Comparison of ENCODE assay signal across 8 cellular contexts in the genomic region with DNA sequence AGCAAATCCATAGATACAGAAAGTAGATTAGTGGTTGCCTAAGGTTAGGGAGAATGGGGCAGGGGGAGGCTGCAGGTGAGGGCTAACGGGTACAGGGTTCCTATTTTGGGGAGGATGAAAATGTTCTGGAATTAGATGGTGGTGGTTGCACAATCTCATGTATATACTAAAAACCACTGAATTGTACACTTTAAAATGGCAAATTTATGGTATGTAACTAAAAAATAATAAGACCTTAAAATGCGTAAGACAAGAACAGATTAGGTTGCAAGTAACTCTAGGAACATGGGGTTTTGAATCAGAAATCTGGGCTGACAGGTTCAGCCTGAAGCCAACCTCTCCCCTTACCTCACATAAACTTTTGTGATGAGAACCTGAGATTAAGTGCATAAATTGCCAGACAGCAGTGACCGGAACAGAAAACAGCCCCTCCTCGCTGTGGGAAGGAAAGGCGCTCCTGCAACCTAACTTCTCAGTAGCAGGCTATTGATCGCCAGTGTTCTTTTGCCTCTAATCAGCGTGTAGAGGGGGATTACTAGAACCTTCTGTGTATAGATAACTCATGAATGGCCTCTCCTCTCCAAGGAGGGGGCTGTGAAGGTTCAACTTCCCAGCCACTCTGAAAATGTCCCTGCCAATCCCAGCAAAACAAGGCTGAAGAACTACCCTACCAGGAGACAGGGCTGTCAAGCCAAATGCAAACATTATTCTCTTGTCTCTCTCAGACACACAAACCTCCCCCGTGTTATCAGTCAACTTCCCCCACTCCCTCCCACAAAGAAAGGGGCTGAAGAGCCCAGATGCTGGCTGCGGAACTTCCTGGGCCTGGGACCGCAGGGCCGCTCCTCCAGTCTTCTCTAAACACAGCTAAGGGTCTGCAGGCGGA. TPM values are rescaled to one million over a fixed set of nuclear protein-coding genes. Genes with fewer than 3 reads are reported as not detected.
DNase-seq lines count a peak whose midpoint lies in the region; ATAC-seq and TF ChIP-seq lines count a peak whose summit lies in the region.

No MANE protein-coding gene starts in this region.

- H3K4me3 ChIP-seq in GM08714 (ENCODE audit: low read length) (peak overlapping the region; percentile 73; the same call in 1 of the 2 replicates), esophagus (ENCODE audit: low read depth in 1 of 2, low read length in 2 of 2) (peak overlapping the region in 1 of 2 donors; percentile 75), sigmoid colon (peak overlapping the region; percentile 63 to 84 (median 78))

- TF ChIP-seq POLR2A in sigmoid colon (IDR thresholded peaks at IDR 0.05): no peak

- H3K9me3 ChIP-seq in esophagus (ENCODE audit: control insufficient read depth in 2 of 2, insufficient read depth in 1 of 2, low read depth in 1 of 2, low read length in 1 of 2) (no peaks in the 10 kb centered on the region), sigmoid colon (no peaks in the 10 kb centered on the region)

- no peaks in the 10 kb centered on the region for H3K36me3 ChIP-seq in esophagus (ENCODE audit: control insufficient read depth in 2 of 2, insufficient read depth in 2 of 2, low read length in 1 of 2)
- H3K36me3 ChIP-seq in sigmoid colon: no peaks in the 10 kb centered on the region

- peak; percentile 17 for DNase-seq in SK-N-DZ (ENCODE audit: low spot score)
- DNase-seq in sigmoid colon: no peak
- no peak for DNase-seq in NCI-H2196 treated with DMSO at 0.1 percent for 48 hours (lab: John Stamatoyannopoulos, UW; ENCODE audit: unreplicated experiment)
- no peak for DNase-seq in mesenteric fat pad (ENCODE audit: low spot score)

- TF ChIP-seq CTCF in sigmoid colon (IDR thresholded peaks at IDR 0.05): no peak

- no peak for ATAC-seq in HG02571 (IDR thresholded peaks at IDR 0.05; ENCODE audit: unreplicated experiment)
- ATAC-seq in GM19351 (IDR thresholded peaks at IDR 0.05; ENCODE audit: unreplicated experiment): no peak

- no peaks in the 10 kb centered on the region for H3K27me3 ChIP-seq in esophagus (ENCODE audit: control insufficient read depth in 1 of 2, insufficient read depth in 2 of 2, low read length in 2 of 2)
- no peaks in the 10 kb centered on the region for H3K27me3 ChIP-seq in sigmoid colon

- H3K4me1 ChIP-seq in esophagus (ENCODE audit: control insufficient read depth in 2 of 2, insufficient read depth in 2 of 2, low read length in 1 of 2) (peaks cover 0 to 15% of the 10 kb centered on the region in 2 donors), sigmoid colon (peaks cover 0 to 74% (median 65%) of the 10 kb centered on the region in 4 donors)

- TF ChIP-seq EP300 in sigmoid colon (IDR thresholded peaks at IDR 0.05): no peak

- WGBS in esophagus, 2 donors: 66 to 72% methylated on average over 12 of the region's 12 CpGs
- 79% methylated on average over 12 of the region's 12 CpGs for WGBS in sigmoid colon, 2 donors

- intact Hi-C loops in sigmoid colon (cut with DNase I): loop anchor here (2.0 to 10.0 kb wide), 4 partner anchors 97 to 293 kb away; a partner anchor contains a TSS

- H3K27ac ChIP-seq in esophagus (ENCODE audit: low read depth in 2 of 2, low read length in 1 of 2) (peak overlapping the region; percentile 91 to 94), sigmoid colon (peak overlapping the region; percentile 91 to 99 (median 96))

RNA-seq across cellular contexts. Expression of a gene that starts 1.9 kb away (rescaled TPM):
- 3.6 and 3.7 TPM in 2 replicates for polyA plus RNA-seq in SK-N-DZ (2014; cell fraction: cytosol; rRNA removed)
- polyA plus RNA-seq in SK-N-DZ (2014; cell fraction: nucleus; rRNA removed): 2.5 and 4.4 TPM in 2 replicates
- polyA plus RNA-seq in esophagus (1 to 10 TPM; 3.1 to 4.7 TPM), sigmoid colon (10 to 100 TPM in 1 of 3 donors, 1 to 10 TPM in 2; 3.6 to 10.1 (median 5.1) TPM)
- total RNA-seq in sigmoid colon (10 to 100 TPM in 3 of 4 donors, 1 to 10 TPM in 1; 9.9 to 19.7 (median 12.6) TPM), mesenteric fat pad (63.2 TPM)

RNA-seq across cellular contexts. Expression of a gene that starts 24.4 kb away (rescaled TPM):
- not detected in 2 replicates for polyA plus RNA-seq in SK-N-DZ (2014; cell fraction: cytosol; rRNA removed)
- not detected in 2 replicates for polyA plus RNA-seq in SK-N-DZ (2014; cell fraction: nucleus; rRNA removed)
- polyA plus RNA-seq in esophagus: not detected
- not detected for total RNA-seq in sigmoid colon
- 1 to 10 TPM; 1.0 to 9.0 (median 4.2) TPM for polyA plus RNA-seq in sigmoid colon
- not detected for total RNA-seq in mesenteric fat pad
